In genomic region chr16:70476272-70477020, GRCh38 we compare ENCODE assay signal across 1 cellular context.
TF ChIP-seq lines count a peak whose summit lies in the region.

No MANE protein-coding gene starts in this region.

TF ChIP-seq in GM12878, 131 proteins besides CTCF, POLR2A, EP300 and RAD21 (continued from another document):
- no peak for TF ChIP-seq NRF1 (conservative IDR thresholded peaks at IDR 0.05; ENCODE audit: low read depth, low read length)
- TF ChIP-seq ASH2L (IDR thresholded peaks at IDR 0.05; ENCODE audit: borderline replicate concordance, low read depth): peak; percentile 29; the same call in 1 of the 2 replicates
- no peak for TF ChIP-seq WRNIP1 (IDR thresholded peaks at IDR 0.05; ENCODE audit: borderline replicate concordance, low read depth, low read length)
- peak; percentile 95 for TF ChIP-seq NFIC (IDR thresholded peaks at IDR 0.05; ENCODE audit: low read depth, low read length)
- TF ChIP-seq, protein P1, sequence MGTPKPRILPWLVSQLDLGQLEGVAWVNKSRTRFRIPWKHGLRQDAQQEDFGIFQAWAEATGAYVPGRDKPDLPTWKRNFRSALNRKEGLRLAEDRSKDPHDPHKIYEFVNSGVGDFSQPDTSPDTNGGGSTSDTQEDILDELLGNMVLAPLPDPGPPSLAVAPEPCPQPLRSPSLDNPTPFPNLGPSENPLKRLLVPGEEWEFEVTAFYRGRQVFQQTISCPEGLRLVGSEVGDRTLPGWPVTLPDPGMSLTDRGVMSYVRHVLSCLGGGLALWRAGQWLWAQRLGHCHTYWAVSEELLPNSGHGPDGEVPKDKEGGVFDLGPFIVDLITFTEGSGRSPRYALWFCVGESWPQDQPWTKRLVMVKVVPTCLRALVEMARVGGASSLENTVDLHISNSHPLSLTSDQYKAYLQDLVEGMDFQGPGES (IDR thresholded peaks at IDR 0.05): no peak
- TF ChIP-seq PAX5 (IDR thresholded peaks at IDR 0.05; ENCODE audit: borderline replicate concordance, low read depth, low read length): peak; percentile 91
- no peak for TF ChIP-seq USF2 (IDR thresholded peaks at IDR 0.05; ENCODE audit: borderline replicate concordance, low read depth, low read length)
- TF ChIP-seq, protein P2, sequence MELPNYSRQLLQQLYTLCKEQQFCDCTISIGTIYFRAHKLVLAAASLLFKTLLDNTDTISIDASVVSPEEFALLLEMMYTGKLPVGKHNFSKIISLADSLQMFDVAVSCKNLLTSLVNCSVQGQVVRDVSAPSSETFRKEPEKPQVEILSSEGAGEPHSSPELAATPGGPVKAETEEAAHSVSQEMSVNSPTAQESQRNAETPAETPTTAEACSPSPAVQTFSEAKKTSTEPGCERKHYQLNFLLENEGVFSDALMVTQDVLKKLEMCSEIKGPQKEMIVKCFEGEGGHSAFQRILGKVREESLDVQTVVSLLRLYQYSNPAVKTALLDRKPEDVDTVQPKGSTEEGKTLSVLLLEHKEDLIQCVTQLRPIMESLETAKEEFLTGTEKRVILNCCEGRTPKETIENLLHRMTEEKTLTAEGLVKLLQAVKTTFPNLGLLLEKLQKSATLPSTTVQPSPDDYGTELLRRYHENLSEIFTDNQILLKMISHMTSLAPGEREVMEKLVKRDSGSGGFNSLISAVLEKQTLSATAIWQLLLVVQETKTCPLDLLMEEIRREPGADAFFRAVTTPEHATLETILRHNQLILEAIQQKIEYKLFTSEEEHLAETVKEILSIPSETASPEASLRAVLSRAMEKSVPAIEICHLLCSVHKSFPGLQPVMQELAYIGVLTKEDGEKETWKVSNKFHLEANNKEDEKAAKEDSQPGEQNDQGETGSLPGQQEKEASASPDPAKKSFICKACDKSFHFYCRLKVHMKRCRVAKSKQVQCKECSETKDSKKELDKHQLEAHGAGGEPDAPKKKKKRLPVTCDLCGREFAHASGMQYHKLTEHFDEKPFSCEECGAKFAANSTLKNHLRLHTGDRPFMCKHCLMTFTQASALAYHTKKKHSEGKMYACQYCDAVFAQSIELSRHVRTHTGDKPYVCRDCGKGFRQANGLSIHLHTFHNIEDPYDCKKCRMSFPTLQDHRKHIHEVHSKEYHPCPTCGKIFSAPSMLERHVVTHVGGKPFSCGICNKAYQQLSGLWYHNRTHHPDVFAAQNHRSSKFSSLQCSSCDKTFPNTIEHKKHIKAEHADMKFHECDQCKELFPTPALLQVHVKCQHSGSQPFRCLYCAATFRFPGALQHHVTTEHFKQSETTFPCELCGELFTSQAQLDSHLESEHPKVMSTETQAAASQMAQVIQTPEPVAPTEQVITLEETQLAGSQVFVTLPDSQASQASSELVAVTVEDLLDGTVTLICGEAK (IDR thresholded peaks at IDR 0.05; ENCODE audit: borderline replicate concordance): peak; percentile 25; the same call in 1 of the 2 replicates
- no peak for TF ChIP-seq FOS (IDR thresholded peaks at IDR 0.05; ENCODE audit: borderline replicate concordance, extremely low read depth, insufficient read length)
- TF ChIP-seq SPI1 (IDR thresholded peaks at IDR 0.05; ENCODE audit: borderline replicate concordance, insufficient read depth, low read depth, low read length): no peak
- TF ChIP-seq POLR2AphosphoS2 (IDR thresholded peaks at IDR 0.05; ENCODE audit: low read depth, low read length): no peak
- TF ChIP-seq ZNF384 (IDR thresholded peaks at IDR 0.05; ENCODE audit: borderline replicate concordance, low read depth, low read length): no peak
